In the genomic region with DNA sequence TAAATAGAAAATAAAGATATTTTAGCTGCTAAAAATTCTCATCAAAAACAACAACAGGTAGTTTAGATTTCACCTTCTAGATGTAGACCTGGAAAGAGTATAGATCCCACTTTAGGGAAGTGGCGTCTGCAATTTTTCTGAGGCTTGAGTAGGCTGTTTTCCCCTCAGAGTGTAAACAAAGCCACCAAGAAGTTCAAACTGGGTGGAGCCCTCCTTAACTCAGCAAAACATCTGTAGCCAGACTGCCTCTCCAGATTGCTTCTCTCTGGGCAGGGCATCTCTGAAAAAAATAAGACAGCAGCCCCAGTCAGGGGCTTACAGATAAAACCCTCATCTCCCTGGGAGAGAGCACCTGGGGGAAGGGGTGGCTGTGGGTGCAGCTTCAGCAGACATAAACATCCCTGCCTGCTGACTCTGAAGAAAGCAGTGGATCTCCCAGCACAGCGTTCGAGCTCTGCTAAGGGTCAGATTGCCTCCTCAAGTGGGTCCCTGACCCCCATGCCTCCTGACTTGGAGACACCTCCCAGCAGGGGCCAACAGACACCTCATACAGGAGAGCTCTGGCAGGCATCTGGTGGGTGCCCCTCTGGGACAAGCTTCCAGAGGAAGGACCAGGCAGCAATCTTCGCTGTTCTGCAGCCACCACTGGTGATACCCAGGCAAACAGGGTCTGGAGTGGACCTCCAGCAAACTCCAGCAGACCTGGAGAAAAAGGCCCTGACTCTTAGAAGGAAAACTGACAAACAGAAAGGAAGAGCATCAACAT, we compare ENCODE assay signal across 23 cellular contexts.
"Had no signal": no experiment of that assay in that cellular context is flagged by ENCODE, and none has a peak within 500 bp of the region (broad histone marks: within the 10 kb centered on the region; RNA-seq: fewer than 3 reads in every experiment).

No MANE protein-coding gene starts in this region.

- H3K36me3 ChIP-seq: esophagus squamous epithelium, heart right ventricle, neutrophil, pancreas, tibial artery had no signal

- H3K9me3 ChIP-seq: esophagus squamous epithelium, neutrophil, pancreas, testis had no signal

- DNase-seq: dermis blood vessel endothelial cell; effector memory CD4-positive, alpha-beta T cell; esophagus squamous epithelium; foreskin melanocyte; glutamatergic neuron; heart right ventricle; hypothalamus; immature natural killer cell; islet precursor cell; left ventricle myocardium superior; natural killer cell; pancreas; stimulated activated CD4-positive, alpha-beta T cell treated with anti-CD3 and anti-CD28 coated beads, Interleukin-4, amount 100 ng/mL, for 4 hours; stimulated activated naive CD8-positive, alpha-beta T cell treated with anti-CD3 and anti-CD28 coated beads, Interleukin-15, Interleukin-2, amounts not matched to agents 100 U/mL and 50 U/mL, for 24 hours; substantia nigra; testis; tibial artery had no signal

- H3K4me3 ChIP-seq: coronary artery, esophagus squamous epithelium, heart right ventricle, lung, pancreas, smooth muscle cell, testis, tibial artery had no signal

- H3K27ac ChIP-seq: coronary artery, esophagus squamous epithelium, heart right ventricle, neutrophil, pancreas, testis, tibial artery had no signal

- ATAC-seq: heart right ventricle; left ventricle myocardium superior; natural killer cell; pancreas; sciatic nerve; stimulated activated memory B cell treated with anti-CD40 and anti-IgM and Interleukin-4, amounts not matched to agents 10 μg/mL and 1 μg/mL and 100 μg/mL, for 72 hours; stimulated activated naive CD8-positive, alpha-beta T cell treated with anti-CD3 and anti-CD28 coated beads, Interleukin-15, Interleukin-2, amounts not matched to agents 100 U/mL and 50 U/mL, for 24 hours had no signal

- H3K27me3 ChIP-seq: esophagus squamous epithelium, heart right ventricle, neutrophil, pancreas, testis, tibial artery had no signal

- H3K4me1 ChIP-seq: esophagus squamous epithelium, heart right ventricle, pancreas, testis, tibial artery had no signal
